In genomic region chr15:25616471-25616870, GRCh38 we compare ENCODE assay signal across 35 cellular contexts.
"Had no signal": no experiment of that assay in that cellular context is flagged by ENCODE, and none has a peak within 500 bp of the region (broad histone marks: within the 10 kb centered on the region; RNA-seq: fewer than 3 reads in every experiment).

No MANE protein-coding gene starts in this region.

- H3K27me3 ChIP-seq: ascending aorta, cardiac muscle cell had no signal

- H3K27me3 Mint-ChIP-seq: activated B cell treated with CpG ODN at 0.5 μM for 24 hours; activated CD4-positive, alpha-beta memory T cell treated with anti-CD3 and anti-CD28 coated beads for 36 hours; activated CD4-positive, alpha-beta T cell treated with anti-CD3 and anti-CD28 coated beads, Interleukin-2, amount 10 ng/mL, durations not matched to agents 24 days and 14 days; activated CD8-positive, alpha-beta T cell treated with anti-CD3 and anti-CD28 coated beads for 36 hours; activated naive CD8-positive, alpha-beta T cell treated with anti-CD3 and anti-CD28 coated beads, Interleukin-2, amount 50 U/mL, for 24 hours; central memory CD8-positive, alpha-beta T cell had no signal

- H3K4me3 Mint-ChIP-seq: activated B cell treated with CpG ODN at 0.5 μM for 24 hours; activated CD4-positive, alpha-beta memory T cell treated with anti-CD3 and anti-CD28 coated beads for 36 hours; activated CD4-positive, alpha-beta T cell treated with anti-CD3 and anti-CD28 coated beads, Interleukin-2, amount 10 ng/mL, durations not matched to agents 24 days and 14 days; activated CD8-positive, alpha-beta T cell treated with anti-CD3 and anti-CD28 coated beads for 36 hours; activated naive CD4-positive, alpha-beta T cell treated with anti-CD3 and anti-CD28 coated beads, Interleukin-2, amount 10 ng/mL, durations not matched to agents 7 days and 5 days; activated naive CD4-positive, alpha-beta T cell treated with anti-CD3 and anti-CD28 coated beads, Interleukin-2, amount 50 U/mL, for 24 hours; activated naive CD8-positive, alpha-beta T cell; activated naive CD8-positive, alpha-beta T cell treated with anti-CD3 and anti-CD28 coated beads, Interleukin-2, amount 10 ng/mL, durations not matched to agents 7 days and 5 days; activated naive CD8-positive, alpha-beta T cell treated with anti-CD3 and anti-CD28 coated beads, Interleukin-2, amount 50 U/mL, for 24 hours; activated T-cell treated with anti-CD3 and anti-CD28 coated beads, Interleukin-2, amount 50 U/mL, for 4 hours; activated T-cell treated with anti-CD3 and anti-CD28 coated beads, Interleukin-2, amount 50 U/mL, for 72 hours; activated T-helper 1 cell treated with anti-CD3 and anti-CD28 coated beads, Interleukin-12 subunit alpha, Interleukin-12 subunit beta, Interleukin-2, Interleukin-4 antibody, amounts not matched to agents 30 ng/mL and 10 ng/mL and 1 ng/mL, durations not matched to agents 14 hours and 24 hours and 36 hours; activated T-helper 17 cell treated with anti-CD3 and anti-CD28 coated beads, Interleukin-2, amount 50 U/mL, for 72 hours; brain; central memory CD8-positive, alpha-beta T cell; T-helper 1 cell treated with Interleukin-12 subunit alpha and Interleukin-12 subunit beta and Interleukin-4 antibody, amounts not matched to agents 30 μg/mL and 1 μg/mL, for 36 hours; T-helper 2 cell treated with Interferon-gamma antibody and Interleukin-4, amounts not matched to agents 5 μg/mL and 100 μg/mL, for 36 hours had no signal

- H3K27ac ChIP-seq: ascending aorta, cardiac muscle cell, VCaP had no signal

- H3K27ac Mint-ChIP-seq: activated B cell treated with CpG ODN at 0.5 μM for 24 hours; activated CD4-positive, alpha-beta memory T cell treated with anti-CD3 and anti-CD28 coated beads for 36 hours; activated CD4-positive, alpha-beta T cell treated with anti-CD3 and anti-CD28 coated beads, Interleukin-2, amount 10 ng/mL, durations not matched to agents 24 days and 14 days; activated CD8-positive, alpha-beta T cell treated with anti-CD3 and anti-CD28 coated beads for 36 hours; activated naive CD4-positive, alpha-beta T cell treated with anti-CD3 and anti-CD28 coated beads, Interleukin-2, amount 10 ng/mL, durations not matched to agents 7 days and 5 days; activated naive CD4-positive, alpha-beta T cell treated with anti-CD3 and anti-CD28 coated beads, Interleukin-2, amount 50 U/mL, for 24 hours; activated naive CD8-positive, alpha-beta T cell; activated naive CD8-positive, alpha-beta T cell treated with anti-CD3 and anti-CD28 coated beads, Interleukin-2, amount 10 ng/mL, durations not matched to agents 7 days and 5 days; activated naive CD8-positive, alpha-beta T cell treated with anti-CD3 and anti-CD28 coated beads, Interleukin-2, amount 50 U/mL, for 24 hours; activated T-cell treated with anti-CD3 and anti-CD28 coated beads, Interleukin-2, amount 50 U/mL, for 72 hours; activated T-helper 1 cell treated with anti-CD3 and anti-CD28 coated beads, Interleukin-12 subunit alpha, Interleukin-12 subunit beta, Interleukin-2, Interleukin-4 antibody, amounts not matched to agents 30 ng/mL and 10 ng/mL and 1 ng/mL, durations not matched to agents 14 hours and 24 hours and 36 hours; activated T-helper 17 cell treated with anti-CD3 and anti-CD28 coated beads, Interleukin-2, amount 50 U/mL, for 72 hours; brain; T-helper 1 cell treated with Interleukin-12 subunit alpha and Interleukin-12 subunit beta and Interleukin-4 antibody, amounts not matched to agents 30 μg/mL and 1 μg/mL, for 36 hours; T-helper 2 cell treated with Interferon-gamma antibody and Interleukin-4, amounts not matched to agents 5 μg/mL and 100 μg/mL, for 36 hours had no signal

- H3K4me1 Mint-ChIP-seq: activated B cell treated with CpG ODN at 0.5 μM for 24 hours; activated CD4-positive, alpha-beta T cell treated with anti-CD3 and anti-CD28 coated beads, Interleukin-2, amount 10 ng/mL, durations not matched to agents 24 days and 14 days; activated naive CD4-positive, alpha-beta T cell treated with anti-CD3 and anti-CD28 coated beads, Interleukin-2, amount 10 ng/mL, durations not matched to agents 7 days and 5 days; activated naive CD4-positive, alpha-beta T cell treated with anti-CD3 and anti-CD28 coated beads, Interleukin-2, amount 50 U/mL, for 24 hours; activated naive CD8-positive, alpha-beta T cell treated with anti-CD3 and anti-CD28 coated beads, Interleukin-2, amount 10 ng/mL, durations not matched to agents 7 days and 5 days; activated naive CD8-positive, alpha-beta T cell treated with anti-CD3 and anti-CD28 coated beads, Interleukin-2, amount 50 U/mL, for 24 hours; activated T-helper 17 cell treated with anti-CD3 and anti-CD28 coated beads, Interleukin-2, amount 50 U/mL, for 72 hours; central memory CD8-positive, alpha-beta T cell had no signal

- DNase-seq: activated B cell treated with CpG ODN at 0.5 μM for 24 hours; activated CD4-positive, alpha-beta memory T cell treated with anti-CD3 and anti-CD28 coated beads for 36 hours; activated CD4-positive, alpha-beta T cell treated with anti-CD3 and anti-CD28 coated beads for 4 hours; activated CD4-positive, alpha-beta T cell treated with anti-CD3 and anti-CD28 coated beads, Interleukin-2, amount 10 ng/mL, durations not matched to agents 24 days and 14 days; activated CD4-positive, alpha-beta T cell treated with anti-CD3 and anti-CD28 coated beads, Interleukin-2, amount 50 U/mL, for 1 hour; activated CD4-positive, alpha-beta T cell treated with anti-CD3 and anti-CD28 coated beads, Interleukin-2, amount 50 U/mL, for 4 hours; activated CD4-positive, CD25-positive, alpha-beta regulatory T cell treated with anti-CD3 and anti-CD28 coated beads, Interleukin-2, amount 50 U/mL, for 72 hours; activated CD8-positive, alpha-beta memory T cell treated with anti-CD3 and anti-CD28 coated beads, Interleukin-2, amount 50 U/mL, for 4 hours; activated CD8-positive, alpha-beta T cell treated with anti-CD3 and anti-CD28 coated beads for 36 hours; activated effector memory CD4-positive, alpha-beta T cell treated with anti-CD3 and anti-CD28 coated beads, Interleukin-2, amount 50 U/mL, for 16 hours; activated naive CD4-positive, alpha-beta T cell treated with anti-CD3 and anti-CD28 coated beads, Interleukin-2, amount 10 ng/mL, durations not matched to agents 7 days and 5 days; activated naive CD4-positive, alpha-beta T cell treated with Interleukin-2 at 50 U/mL for 16 hours; activated naive CD8-positive, alpha-beta T cell treated with anti-CD3 and anti-CD28 coated beads, Interleukin-2, amount 10 ng/mL, durations not matched to agents 7 days and 5 days; activated naive CD8-positive, alpha-beta T cell treated with anti-CD3 and anti-CD28 coated beads, Interleukin-2, amount 50 U/mL, for 24 hours; activated T-cell treated with anti-CD3 and anti-CD28 coated beads for 4 hours; activated T-cell treated with anti-CD3 and anti-CD28 coated beads, Interleukin-2, amount 50 U/mL, for 1 hour; activated T-cell treated with anti-CD3 and anti-CD28 coated beads, Interleukin-2, amount 50 U/mL, for 4 hours; activated T-cell treated with anti-CD3 and anti-CD28 coated beads, Interleukin-2, amount 50 U/mL, for 72 hours; amygdala; anterior cingulate cortex; caudate nucleus; T-helper 1 cell; T-helper 2 cell; T-helper 9 cell had no signal

- H3K9me3 ChIP-seq: ascending aorta had no signal

- ATAC-seq: activated CD8-positive, alpha-beta T cell treated with anti-CD3 and anti-CD28 coated beads for 36 hours; activated naive CD8-positive, alpha-beta T cell treated with anti-CD3 and anti-CD28 coated beads, Interleukin-2, amount 50 U/mL, for 24 hours; activated T-cell treated with anti-CD3 and anti-CD28 coated beads, Interleukin-2, amount 50 U/mL, for 4 hours; activated T-cell treated with anti-CD3 and anti-CD28 coated beads, Interleukin-2, amount 50 U/mL, for 72 hours; activated T-helper 17 cell treated with anti-CD3 and anti-CD28 coated beads, Interleukin-2, amount 50 U/mL, for 72 hours had no signal

- H3K4me3 ChIP-seq: ascending aorta, cardiac muscle cell had no signal

- H3K36me3 Mint-ChIP-seq: activated CD4-positive, alpha-beta memory T cell treated with anti-CD3 and anti-CD28 coated beads for 36 hours; activated naive CD4-positive, alpha-beta T cell treated with anti-CD3 and anti-CD28 coated beads, Interleukin-2, amount 10 ng/mL, durations not matched to agents 7 days and 5 days; activated naive CD4-positive, alpha-beta T cell treated with anti-CD3 and anti-CD28 coated beads, Interleukin-2, amount 50 U/mL, for 24 hours; activated naive CD8-positive, alpha-beta T cell; activated naive CD8-positive, alpha-beta T cell treated with anti-CD3 and anti-CD28 coated beads, Interleukin-2, amount 10 ng/mL, durations not matched to agents 7 days and 5 days; brain had no signal

- H3K9me3 Mint-ChIP-seq: activated CD4-positive, alpha-beta memory T cell treated with anti-CD3 and anti-CD28 coated beads for 36 hours; activated CD4-positive, alpha-beta T cell treated with anti-CD3 and anti-CD28 coated beads, Interleukin-2, amount 10 ng/mL, durations not matched to agents 24 days and 14 days; activated naive CD4-positive, alpha-beta T cell treated with anti-CD3 and anti-CD28 coated beads, Interleukin-2, amount 50 U/mL, for 24 hours; activated T-cell treated with anti-CD3 and anti-CD28 coated beads, Interleukin-2, amount 50 U/mL, for 4 hours; activated T-cell treated with anti-CD3 and anti-CD28 coated beads, Interleukin-2, amount 50 U/mL, for 72 hours; activated T-helper 1 cell treated with anti-CD3 and anti-CD28 coated beads, Interleukin-12 subunit alpha, Interleukin-12 subunit beta, Interleukin-2, Interleukin-4 antibody, amounts not matched to agents 30 ng/mL and 10 ng/mL and 1 ng/mL, durations not matched to agents 14 hours and 24 hours and 36 hours; activated T-helper 17 cell treated with anti-CD3 and anti-CD28 coated beads, Interleukin-2, amount 50 U/mL, for 72 hours had no signal

- H3K36me3 ChIP-seq: ascending aorta, cardiac muscle cell had no signal
